ENCODE assay signal across 8 cellular contexts in genomic region chr1:235971571-235972315, GRCh38.
DNase-seq lines count a peak whose midpoint lies in the region; ATAC-seq and FAIRE-seq lines count a peak whose summit lies in the region.

No MANE protein-coding gene starts in this region.

- no peak for FAIRE-seq in HTR-8/SVneo (lab: Jason Lieb, UNC)

- H3K27me3 ChIP-seq in NT2/D1 (ENCODE audit: insufficient read depth, insufficient read length) = no peaks in the 10 kb centered on the region

- H3K9ac ChIP-seq in NT2/D1 (ENCODE audit: insufficient read length, low read depth) = peak overlapping the region; percentile 73

- peaks cover 9% of the 10 kb centered on the region for H3K36me3 ChIP-seq in NT2/D1 (ENCODE audit: insufficient read depth, insufficient read length, low read length)

- H3K9me3 ChIP-seq in NT2/D1 (ENCODE audit: insufficient read depth, low read length) = peaks cover 9% of the 10 kb centered on the region

- peak overlapping the region; percentile 37 for H3K4me3 ChIP-seq in NT2/D1 (ENCODE audit: insufficient read length, low read depth)

- no peaks in the 10 kb centered on the region for H3K4me1 ChIP-seq in NT2/D1 (ENCODE audit: insufficient read depth, insufficient read length)

- ATAC-seq in GM21367 (IDR thresholded peaks at IDR 0.05; ENCODE audit: unreplicated experiment) = peak; percentile 95

- DNase-seq in DMS 273 (lab: John Stamatoyannopoulos, UW; ENCODE audit: unreplicated experiment) = peak; percentile 96
- DNase-seq in HTR-8/SVneo (ENCODE audit: insufficient read length, low spot score) = peak; percentile 90
- peak; percentile 97 for DNase-seq in NT2/D1 (ENCODE audit: low read depth, low spot score)
- peak; percentile 91 for DNase-seq in activated CD8-positive, alpha-beta memory T cell treated with anti-CD3 and anti-CD28 coated beads, Interleukin-2, amount 50 U/mL, for 4 hours
- peak; percentile 85 for DNase-seq in epidermal melanocyte (ENCODE audit: insufficient read length, low spot score)
- DNase-seq in middle frontal gyrus (ENCODE audit: extremely low spot score, low spot score) = peak; percentile 87
- DNase-seq in stimulated activated CD8-positive, alpha-beta memory T cell treated with anti-CD3 and anti-CD28 coated beads, Interleukin-2, amount 100 ng/mL, for 1 hour (ENCODE audit: low read depth in 2 of 2) = peak; percentile 74 to 84

Comparison
In these comparisons a context has a peak if more than half of its experiments do, and no peak if none do; other contexts are left out.
1. Peak in every context shown above with its lines: DNase-seq, ATAC-seq and H3K4me3 ChIP-seq.